Comparison of ENCODE assay signal across 1 cellular context in the genomic region with DNA sequence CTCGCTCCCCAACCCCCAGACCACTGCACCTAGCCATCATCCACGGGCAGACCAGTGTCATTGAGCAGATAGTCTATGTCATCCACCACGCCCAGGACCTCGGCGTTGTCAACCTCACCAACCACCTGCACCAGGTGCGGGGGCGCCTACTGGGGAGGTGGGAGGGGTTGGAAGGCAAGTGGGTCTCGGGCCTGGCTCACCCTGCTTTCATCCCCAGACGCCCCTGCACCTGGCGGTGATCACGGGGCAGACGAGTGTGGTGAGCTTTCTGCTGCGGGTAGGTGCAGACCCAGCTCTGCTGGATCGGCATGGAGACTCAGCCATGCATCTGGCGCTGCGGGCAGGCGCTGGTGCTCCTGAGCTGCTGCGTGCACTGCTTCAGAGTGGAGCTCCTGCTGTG.
TF ChIP-seq lines count a peak whose summit lies in the region.

No MANE protein-coding gene starts in this region.

TF ChIP-seq in HEK293T, 16 proteins besides CTCF, POLR2A, EP300 and RAD21 (continued from another document):
- no peak for TF ChIP-seq LEF1 (IDR thresholded peaks at IDR 0.05; ENCODE audit: borderline replicate concordance)
- TF ChIP-seq ZNF384 (IDR thresholded peaks at IDR 0.05): no peak
- TF ChIP-seq SUZ12 (IDR thresholded peaks at IDR 0.05): no peak
- no peak for TF ChIP-seq FOXK2 (IDR thresholded peaks at IDR 0.05)
- TF ChIP-seq TARDBP (IDR thresholded peaks at IDR 0.05): no peak
- TF ChIP-seq NFRKB (IDR thresholded peaks at IDR 0.05): no peak
